In genomic region chr17:2837147-2837561, GRCh38 we compare ENCODE assay signal across 11 cellular contexts. TPM values are rescaled to one million over a fixed set of nuclear protein-coding genes. Genes with fewer than 3 reads are reported as not detected.
DNase-seq lines count a peak whose midpoint lies in the region; FAIRE-seq lines count a peak whose summit lies in the region.
"Had no signal": no experiment of that assay in that cellular context is flagged by ENCODE, and none has a peak within 500 bp of the region (broad histone marks: within the 10 kb centered on the region; RNA-seq: fewer than 3 reads in every experiment).

No MANE protein-coding gene starts in this region.

- no peaks in the 10 kb centered on the region for H3K9me3 ChIP-seq in small intestine (ENCODE audit: control insufficient read depth, low read depth)
- H3K9me3 ChIP-seq: SJSA1, thyroid gland had no signal

- H3K27me3 ChIP-seq in small intestine (ENCODE audit: control insufficient read depth in 2 of 2, insufficient read depth in 2 of 2, low read length in 2 of 2): peaks cover 0 to 2% of the 10 kb centered on the region in 2 donors
- H3K27me3 ChIP-seq: SJSA1, thyroid gland had no signal

- no peaks in the 10 kb centered on the region for H3K36me3 ChIP-seq in small intestine (ENCODE audit: control insufficient read depth in 2 of 2, insufficient read depth in 2 of 2, low read length in 2 of 2)
- H3K36me3 ChIP-seq: SJSA1, thyroid gland had no signal

- no peak overlapping the region for H3K4me3 ChIP-seq in small intestine (ENCODE audit: low read depth in 1 of 2, low read length in 2 of 2)
- H3K4me3 ChIP-seq: SJSA1, thyroid gland had no signal

- 67 to 80% (median 69%) methylated on average over 10 of the region's 10 CpGs for WGBS in small intestine, 3 donors

- no peaks in the 10 kb centered on the region for H3K4me1 ChIP-seq in small intestine (ENCODE audit: control insufficient read depth in 2 of 2, insufficient read depth in 1 of 2, low read depth in 1 of 2, low read length in 1 of 2)
- H3K4me1 ChIP-seq: SJSA1, thyroid gland had no signal

- no peak overlapping the region for H3K27ac ChIP-seq in small intestine (ENCODE audit: low read depth in 1 of 2, low read length in 1 of 2)
- H3K27ac ChIP-seq: 22Rv1, SJSA1, thyroid gland had no signal

- DNase-seq in DMS 273 (lab: John Stamatoyannopoulos, UW; ENCODE audit: unreplicated experiment): peak; percentile 13
- DNase-seq in DMS 273 treated with DMSO at 0.1 percent for 48 hours (lab: John Stamatoyannopoulos, UW): no peak
- peak; percentile 68 for DNase-seq in NAMALWA (ENCODE audit: low spot score)
- peak; percentile 32 for DNase-seq in activated naive CD4-positive, alpha-beta T cell treated with anti-CD3 and anti-CD28 coated beads, Interleukin-2, amount 50 U/mL, for 16 hours
- DNase-seq in stimulated activated naive CD4-positive, alpha-beta T cell treated with Interleukin-2 at 50 U/mL for 16 hours (lab: John Stamatoyannopoulos, UW): peak; percentile 16
- DNase-seq in small intestine: no peak
- DNase-seq in dedifferentiated amniotic fluid mesenchymal stem cell (ENCODE audit: extremely low spot score): no peak
- no peak for DNase-seq in NCI-H1417 (lab: John Stamatoyannopoulos, UW)
- DNase-seq: thyroid gland had no signal

- no peak for FAIRE-seq in small intestine (lab: Jason Lieb, UNC)

RNA-seq across cellular contexts. Expression of gene RAP1GAP2, which starts 40.9 kb away (rescaled TPM):
- 10 to 100 TPM in 1 of 3 donors, 1 to 10 TPM in 2; 4.9 to 10.4 (median 6.5) TPM for polyA plus RNA-seq in small intestine

Comparison
In these comparisons a context has a peak if more than half of its experiments do, and no peak if none do; other contexts are left out.
1. DNase-seq: peak in DMS 273 (single experiment), NAMALWA (single experiment), activated naive CD4-positive, alpha-beta T cell treated with anti-CD3 and anti-CD28 coated beads, Interleukin-2, amount 50 U/mL, for 16 hours (single experiment) and stimulated activated naive CD4-positive, alpha-beta T cell treated with Interleukin-2 at 50 U/mL for 16 hours (single experiment); none in DMS 273 treated with DMSO at 0.1 percent for 48 hours (single experiment), small intestine (single experiment), dedifferentiated amniotic fluid mesenchymal stem cell (single experiment) and NCI-H1417 (0 of 3).